ENCODE assay signal across 8 cellular contexts in the genomic region with DNA sequence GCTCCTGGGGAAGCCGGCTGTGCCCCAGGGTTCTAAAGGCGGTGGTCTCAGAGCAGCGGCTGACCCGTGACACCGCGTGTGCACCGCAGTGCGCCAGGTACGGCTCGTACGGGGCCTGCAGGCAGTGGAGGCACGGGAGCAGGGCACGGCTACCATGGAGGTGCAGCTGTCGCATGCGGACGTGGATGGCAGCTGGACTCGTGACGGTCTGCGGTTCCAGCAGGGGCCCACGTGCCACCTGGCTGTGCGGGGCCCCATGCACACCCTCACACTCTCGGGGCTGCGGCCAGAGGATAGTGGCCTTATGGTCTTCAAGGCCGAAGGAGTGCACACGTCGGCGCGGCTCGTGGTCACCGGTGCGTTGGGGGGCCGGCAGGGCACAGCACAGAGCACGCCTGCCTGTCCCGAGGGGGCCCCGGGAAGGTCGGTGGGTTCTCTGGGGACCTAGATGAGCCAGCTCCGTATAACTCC.
DNase-seq lines count a peak whose midpoint lies in the region; ATAC-seq and TF ChIP-seq lines count a peak whose summit lies in the region.

No MANE protein-coding gene starts in this region.

- H3K4me3 ChIP-seq in BE2C (ENCODE audit: low read depth, low read length): peak overlapping the region; percentile 55
- peak overlapping the region; percentile 25 for H3K4me3 ChIP-seq in ectodermal cell (ENCODE audit: insufficient read depth, low read depth, low read length)
- H3K4me3 ChIP-seq in neural progenitor cell: peak overlapping the region; percentile 47

- no peak overlapping the region for H3K27ac Mint-ChIP-seq in neural progenitor cell
- no peak overlapping the region for H3K27ac Mint-ChIP-seq in HFFc6

- H3K27ac ChIP-seq in ectodermal cell (ENCODE audit: insufficient read depth, low read depth, low read length, poor library complexity, severe bottlenecking): no peak overlapping the region
- H3K27ac ChIP-seq in neural progenitor cell: no peak overlapping the region

- TF ChIP-seq CTCF in BE2C (IDR thresholded peaks at IDR 0.05; ENCODE audit: low read depth, low read length): no peak
- TF ChIP-seq CTCF in neural progenitor cell (IDR thresholded peaks at IDR 0.05): no peak
- no peak for TF ChIP-seq CTCF in HFFc6 (IDR thresholded peaks at IDR 0.05)

- H3K9me3 Mint-ChIP-seq in neural progenitor cell: no peaks in the 10 kb centered on the region
- H3K9me3 Mint-ChIP-seq in HFFc6: peaks cover 21% of the 10 kb centered on the region

- H3K9me3 ChIP-seq in BE2C: no peaks in the 10 kb centered on the region
- H3K9me3 ChIP-seq in ectodermal cell (ENCODE audit: control insufficient read depth, low read length): no peaks in the 10 kb centered on the region
- H3K9me3 ChIP-seq in neural progenitor cell (ENCODE audit: low read depth): no peaks in the 10 kb centered on the region

- H3F3A ChIP-seq in neural progenitor cell (ENCODE audit: low read depth): no peaks in the 10 kb centered on the region

- H3K27me3 ChIP-seq in BE2C (no peaks in the 10 kb centered on the region), ectodermal cell (ENCODE audit: control insufficient read depth, insufficient read depth, low read length, poor library complexity, severe bottlenecking) (peaks cover 12% of the 10 kb centered on the region), neural progenitor cell (peaks cover 11% of the 10 kb centered on the region)

- H3K36me3 Mint-ChIP-seq in neural progenitor cell: peaks cover 2% of the 10 kb centered on the region
- no peaks in the 10 kb centered on the region for H3K36me3 Mint-ChIP-seq in HFFc6 (ENCODE audit: low read depth)

- no peaks in the 10 kb centered on the region for H3K36me3 ChIP-seq in BE2C
- H3K36me3 ChIP-seq in ectodermal cell (ENCODE audit: control insufficient read depth, insufficient read depth, low read length): no peaks in the 10 kb centered on the region
- no peaks in the 10 kb centered on the region for H3K36me3 ChIP-seq in neural progenitor cell

- H2AFZ ChIP-seq in neural progenitor cell (replicated peaks): no peak overlapping the region

- no peak for DNase-seq in BE2C
- DNase-seq in neural progenitor cell (ENCODE audit: low spot score): no peak
- no peak for DNase-seq in globus pallidus (ENCODE audit: low spot score)
- DNase-seq in HFFc6: no peak

- peak overlapping the region; percentile 70 for H3K4me2 ChIP-seq in neural progenitor cell

- peaks cover 11% of the 10 kb centered on the region for H4K20me1 ChIP-seq in neural progenitor cell (ENCODE audit: low read depth)

- no peak overlapping the region for H3K9ac ChIP-seq in neural progenitor cell

- H3K4me1 Mint-ChIP-seq in neural progenitor cell (peaks cover 3% of the 10 kb centered on the region), HFFc6 (ENCODE audit: low read depth) (no peaks in the 10 kb centered on the region)

- peaks cover 12% of the 10 kb centered on the region for H3K27me3 Mint-ChIP-seq in neural progenitor cell (ENCODE audit: insufficient read depth, low read depth)
- no peaks in the 10 kb centered on the region for H3K27me3 Mint-ChIP-seq in HFFc6 (ENCODE audit: insufficient read depth)

- ATAC-seq in HG03520 (IDR thresholded peaks at IDR 0.05; ENCODE audit: unreplicated experiment) (peak; percentile 16), GM21360 (IDR thresholded peaks at IDR 0.05; ENCODE audit: unreplicated experiment) (no peak), HG03571 (IDR thresholded peaks at IDR 0.05; ENCODE audit: unreplicated experiment) (no peak)

- WGBS in ectodermal cell, 2 experiments: 71 to 75% methylated on average over 37 of the region's 37 CpGs

- H3K4me3 Mint-ChIP-seq in neural progenitor cell (no peak overlapping the region), HFFc6 (no peak overlapping the region)

- H3K4me1 ChIP-seq in BE2C (no peaks in the 10 kb centered on the region; the same call in 1 of the 2 replicates), ectodermal cell (ENCODE audit: control insufficient read depth, insufficient read depth, low read length) (peaks cover 8% of the 10 kb centered on the region), neural progenitor cell (peaks cover 6% of the 10 kb centered on the region)

- H3K79me2 ChIP-seq in neural progenitor cell (ENCODE audit: low read depth): no peaks in the 10 kb centered on the region
